In genomic region chr10:102615361-102615760, GRCh38 we compare ENCODE assay signal across 8 cellular contexts. TPM values are rescaled to one million over a fixed set of nuclear protein-coding genes. Genes with fewer than 3 reads are reported as not detected.
DNase-seq lines count a peak whose midpoint lies in the region; ATAC-seq, FAIRE-seq and TF ChIP-seq lines count a peak whose summit lies in the region.

No MANE protein-coding gene starts in this region.

- WGBS in GM12878 (ENCODE audit: insufficient coverage, insufficient replicate concordance, low lambda C conversion rate, missing lambda C conversion rate): 61% methylated on average over 7 of the region's 7 CpGs
- WGBS in mesendoderm (ENCODE audit: extremely low coverage, insufficient coverage, low lambda C conversion rate): no CpG with 5 or more reads among the region's 7 CpGs

- H3K4me3 ChIP-seq in CD4-positive, CD25-positive, alpha-beta regulatory T cell (ENCODE audit: low read depth, low read length): no peak overlapping the region
- no peak overlapping the region for H3K4me3 ChIP-seq in GM12878
- no peak overlapping the region for H3K4me3 ChIP-seq in mesendoderm (ENCODE audit: low read length)

- in situ Hi-C loops in GM12878 (cut with MboI): no loop called here

- no peaks in the 10 kb centered on the region for H3K9me3 Mint-ChIP-seq in CD4-positive, CD25-positive, alpha-beta regulatory T cell
- no peaks in the 10 kb centered on the region for H3K9me3 Mint-ChIP-seq in HFFc6

- peak in 1 of 3 donors; percentile 26 for DNase-seq in CD4-positive, CD25-positive, alpha-beta regulatory T cell
- DNase-seq in HFFc6 (no peak), GM12878 (ENCODE audit: low read depth, low spot score) (no peak), mesendoderm (peak; percentile 73), NCI-H1092 treated with DMSO at 0.1 percent for 48 hours (lab: John Stamatoyannopoulos, UW) (no peak), COR-L47 (lab: John Stamatoyannopoulos, UW) (no peak), dedifferentiated amniotic fluid mesenchymal stem cell (ENCODE audit: extremely low spot score) (no peak)

- TF ChIP-seq CTCF in HFFc6 (IDR thresholded peaks at IDR 0.05): peak; percentile 64
- TF ChIP-seq CTCF in GM12878 (IDR thresholded peaks at IDR 0.05 in 2 of 3, conservative IDR thresholded peaks at IDR 0.05 in 1 of 3; ENCODE audit: control insufficient read depth in 2 of 3, extremely low read depth in 1 of 3, insufficient read depth in 1 of 3, low read depth in 3 of 3, low read length in 3 of 3): peak; percentile 17 to 35 (median 23); a peak in 3 of 6 replicates

- no peak for FAIRE-seq in GM12878 (lab: Jason Lieb, UNC)

- no peak overlapping the region for H3K27ac ChIP-seq in CD4-positive, CD25-positive, alpha-beta regulatory T cell (ENCODE audit: insufficient read depth, low read length, poor library complexity, severe bottlenecking)
- H3K27ac ChIP-seq in GM12878 (ENCODE audit: control insufficient read depth, insufficient read depth) (no peak overlapping the region), mesendoderm (ENCODE audit: low read depth, low read length) (no peak overlapping the region)

- no peak overlapping the region for H3K4me3 Mint-ChIP-seq in CD4-positive, CD25-positive, alpha-beta regulatory T cell
- H3K4me3 Mint-ChIP-seq in HFFc6: no peak overlapping the region

- H4K20me1 ChIP-seq in GM12878 (ENCODE audit: control insufficient read depth, insufficient read depth): 0 out of 2 replicates have a peak, but pooled peaks cover 2% of the 10 kb centered on the region

- ATAC-seq in CD4-positive, CD25-positive, alpha-beta regulatory T cell (ENCODE audit: low read depth in 2 of 2): no peak
- peak; percentile 76 for ATAC-seq in GM12878
- ATAC-seq in HG03520 (IDR thresholded peaks at IDR 0.05; ENCODE audit: unreplicated experiment): no peak

- no peaks in the 10 kb centered on the region for H3K79me1 ChIP-seq in mesendoderm (ENCODE audit: low read length)

- H3K4ac ChIP-seq in mesendoderm (ENCODE audit: low read depth, low read length): no peak overlapping the region

- H2BK120ac ChIP-seq in mesendoderm (ENCODE audit: low read depth, low read length): no peak overlapping the region

- peaks cover 34% of the 10 kb centered on the region for H3K4me1 ChIP-seq in CD4-positive, CD25-positive, alpha-beta regulatory T cell (ENCODE audit: control insufficient read depth, insufficient read depth, low read length, poor library complexity, severe bottlenecking)
- H3K4me1 ChIP-seq in GM12878 (ENCODE audit: control insufficient read depth, insufficient read depth, low read length): 0 out of 2 replicates have a peak, but pooled peaks cover 3% of the 10 kb centered on the region
- peaks cover 1% of the 10 kb centered on the region for H3K4me1 ChIP-seq in mesendoderm (ENCODE audit: control insufficient read depth, low read depth, low read length)

- no peak overlapping the region for H4K8ac ChIP-seq in mesendoderm (ENCODE audit: low read depth, low read length)

- peak overlapping the region; percentile 49 for H3K56ac ChIP-seq in mesendoderm (ENCODE audit: low read length)

- no TSS peak for BruUV-seq in GM12878 (replicated peaks; lab: Mats Ljungman, UMichigan)

- intact Hi-C loops in GM12878 (cut with micrococcal nuclease; ENCODE audit: unreplicated experiment): no loop called here

- TF ChIP-seq EP300 in GM12878 (IDR thresholded peaks at IDR 0.05; ENCODE audit: borderline replicate concordance in 1 of 2, control insufficient read depth in 1 of 2, low read depth in 2 of 2, low read length in 2 of 2): no peak

- H3K79me2 ChIP-seq in GM12878 (ENCODE audit: control insufficient read depth, insufficient read depth, low read length): no peaks in the 10 kb centered on the region
- no peaks in the 10 kb centered on the region for H3K79me2 ChIP-seq in mesendoderm (ENCODE audit: control insufficient read depth, insufficient read depth, low read length)

- no peaks in the 10 kb centered on the region for H3K9me3 ChIP-seq in CD4-positive, CD25-positive, alpha-beta regulatory T cell (ENCODE audit: control insufficient read depth in 2 of 2, low read length in 2 of 2)
- no peaks in the 10 kb centered on the region for H3K9me3 ChIP-seq in GM12878 (replicated peaks; ENCODE audit: control insufficient read depth, insufficient read depth, low read length)

- peaks cover 20% of the 10 kb centered on the region for H3K36me3 Mint-ChIP-seq in CD4-positive, CD25-positive, alpha-beta regulatory T cell
- H3K36me3 Mint-ChIP-seq in HFFc6 (ENCODE audit: low read depth): no peaks in the 10 kb centered on the region

- peak overlapping the region in 2 of 3 donors; percentile 49 to 65 for H3K27ac Mint-ChIP-seq in CD4-positive, CD25-positive, alpha-beta regulatory T cell
- H3K27ac Mint-ChIP-seq in HFFc6: no peak overlapping the region

- POLR2A ChIA-PET in GM12878 (lab: Charles Lee): interaction anchor here (1.0 kb wide), 1 partner anchor 12 kb away, joined by 3 read pairs; no protein-coding TSS in a partner anchor

- H2BK5ac ChIP-seq in mesendoderm (ENCODE audit: low read length): no peak overlapping the region

- 0 out of 2 replicates have a peak, but pooled peaks have one; percentile 2 for TF ChIP-seq RAD21 in GM12878 (IDR thresholded peaks at IDR 0.05; ENCODE audit: insufficient read depth, low read depth, low read length)

- CTCF ChIA-PET in GM12878 (lab: Yijun Ruan, JAX): interaction anchor here (0.9 to 3.1 kb wide), 2 partner anchors 27 to 60 kb away, joined by 4 to 15 read pairs; no protein-coding TSS in a partner anchor

- TF ChIP-seq POLR2A in GM12878 (IDR thresholded peaks at IDR 0.05; ENCODE audit: low read depth, low read length): no peak

- no peak overlapping the region for H3K4me2 ChIP-seq in GM12878 (ENCODE audit: control insufficient read depth, insufficient read depth)
- H3K4me2 ChIP-seq in mesendoderm (ENCODE audit: low read length): no peak overlapping the region

- H3K23ac ChIP-seq in mesendoderm (ENCODE audit: low read length): no peak overlapping the region

- H3K27me3 ChIP-seq in CD4-positive, CD25-positive, alpha-beta regulatory T cell (ENCODE audit: control insufficient read depth, insufficient read depth, low read length): no peaks in the 10 kb centered on the region
- no peaks in the 10 kb centered on the region for H3K27me3 ChIP-seq in GM12878 (replicated peaks in 1 of 2; ENCODE audit: control insufficient read depth in 2 of 2, insufficient read depth in 2 of 2, low read length in 1 of 2)
- no peaks in the 10 kb centered on the region for H3K27me3 ChIP-seq in mesendoderm (ENCODE audit: insufficient read depth, low read length, poor library complexity)

- SMC1A ChIA-PET in GM12878 (lab: Charles Lee; ENCODE audit: uncharacterized antibody, unreplicated experiment): interaction anchor here (1.2 to 1.3 kb wide), 2 partner anchors 9 to 30 kb away, joined by 4 read pairs; no protein-coding TSS in a partner anchor

- H3K9ac ChIP-seq in GM12878 (ENCODE audit: control insufficient read depth, insufficient read depth, low read length) (no peak overlapping the region), mesendoderm (ENCODE audit: low read length) (no peak overlapping the region)

- no peaks in the 10 kb centered on the region for H3K27me3 Mint-ChIP-seq in CD4-positive, CD25-positive, alpha-beta regulatory T cell
- H3K27me3 Mint-ChIP-seq in HFFc6 (ENCODE audit: insufficient read depth): peaks cover 2% of the 10 kb centered on the region

- H3K18ac ChIP-seq in mesendoderm (ENCODE audit: low read length): no peak overlapping the region

- no peak overlapping the region for H4K5ac ChIP-seq in mesendoderm (ENCODE audit: low read length)

- peaks cover 20% of the 10 kb centered on the region for H3K36me3 ChIP-seq in CD4-positive, CD25-positive, alpha-beta regulatory T cell (ENCODE audit: control insufficient read depth, insufficient read depth, low read length)
- H3K36me3 ChIP-seq in GM12878 (ENCODE audit: control insufficient read depth in 2 of 2, insufficient read depth in 2 of 2, low read length in 1 of 2) (peaks cover 2 to 5% of the 10 kb centered on the region in 2 experiments; a peak in 3 of 4 replicates), mesendoderm (ENCODE audit: control insufficient read depth, insufficient read depth, low read length) (no peaks in the 10 kb centered on the region)

- H2AFZ ChIP-seq in GM12878 (ENCODE audit: control insufficient read depth, low read depth, low read length): no peak overlapping the region

- H2BK15ac ChIP-seq in mesendoderm (replicated peaks; ENCODE audit: low read depth): no peak overlapping the region

- H3K4me1 Mint-ChIP-seq in CD4-positive, CD25-positive, alpha-beta regulatory T cell: peaks cover 19 to 43% (median 27%) of the 10 kb centered on the region in 4 donors
- H3K4me1 Mint-ChIP-seq in HFFc6 (ENCODE audit: low read depth): peaks cover 38% of the 10 kb centered on the region

- RAD21 ChIA-PET in GM12878 (lab: Charles Lee; ENCODE audit: unreplicated experiment): interaction anchor here (1.1 to 1.4 kb wide), 2 partner anchors 55 to 59 kb away, joined by 3 read pairs; no protein-coding TSS in a partner anchor

- no peak overlapping the region for H2AK5ac ChIP-seq in mesendoderm (ENCODE audit: low read length)

TF ChIP-seq in GM12878, 131 proteins besides CTCF, POLR2A, EP300 and RAD21:
- TF ChIP-seq SMC3 (IDR thresholded peaks at IDR 0.05; ENCODE audit: borderline replicate concordance, low read length): peak; percentile 28; the same call in 1 of the 2 replicates
- no peak for TF ChIP-seq FOXM1 (IDR thresholded peaks at IDR 0.05; ENCODE audit: low read depth, low read length)

RNA-seq across cellular contexts. Expression of gene TRIM8, which starts 28.9 kb away (rescaled TPM):
- total RNA-seq in CD4-positive, CD25-positive, alpha-beta regulatory T cell: 73.4 TPM
- 10 to 100 TPM; 30.2 to 38.3 (median 36.4) TPM for polyA plus RNA-seq in CD4-positive, CD25-positive, alpha-beta regulatory T cell
- 100 to 1,000 TPM; 123 to 148 (median 135) TPM for total RNA-seq in HFFc6 (2021; fragmentation: NEBNext Ultra II Directional; extraction: Animal tissue kit (Norgen Biotek cat#: 25700))
- 58.5 and 70.9 TPM in 2 replicates for total RNA-seq in GM12878 (2013; cell fraction: nucleolus; rRNA removed)
- total RNA-seq in GM12878 (2014; rRNA removed) (18.7 and 19.0 TPM in 2 replicates), GM12878 (2014; rRNA removed; fragmentation: Illumina TruSeq; extraction: Trizol) (13.5 and 15.9 TPM in 2 replicates), GM12878 (2021) (44.2 and 53.2 TPM in 2 replicates)
- 17.0 TPM for polyA plus RNA-seq in GM12878 (2011; ENCODE audit: low read depth)
- polyA plus RNA-seq in GM12878 (2011; rRNA removed) (16.6 and 26.9 TPM in 2 replicates), GM12878 (2014; fragmentation: Illumina TruSeq; extraction: Trizol) (9.9 and 22.4 TPM in 2 replicates), GM12878 (2014; fragmentation: Nextera tagmentation; extraction: Ambion mirVana) (1 to 10 TPM; 7.9 to 9.5 TPM), GM12878 (2014; rRNA removed) (33.5 and 37.5 TPM in 2 replicates), GM12878 (2016; fragmentation: Nextera tagmentation; extraction: Ambion mirVana) (10 to 100 TPM; 27.3 to 27.6 TPM)
- 27.7 and 28.2 TPM in 2 replicates for polyA plus RNA-seq in GM12878 (2011; cell fraction: cytosol; rRNA removed)
- polyA plus RNA-seq in GM12878 (2011; cell fraction: nucleus; rRNA removed): 52.8 and 58.6 TPM in 2 replicates
- 33.3 and 66.7 TPM in 2 replicates for polyA plus RNA-seq in GM12878 (2012)
- 15.7 and 25.1 TPM in 2 replicates for polyA minus RNA-seq in GM12878 (2011; rRNA and poly(A)+ RNA removed)
- 13.5 and 20.3 TPM in 2 replicates for polyA minus RNA-seq in GM12878 (2011; cell fraction: cytosol; rRNA and poly(A)+ RNA removed)
- polyA minus RNA-seq in GM12878 (2011; cell fraction: nucleus; rRNA and poly(A)+ RNA removed): 18.7 and 35.3 TPM in 2 replicates
- 22.6 TPM for polyA plus RNA-seq in mesendoderm (2013, experiment 1 of 2)
- polyA plus RNA-seq in mesendoderm (2013, experiment 2 of 2): 23.2 TPM
